In genomic region chr17:50176559-50177471, GRCh38 we compare ENCODE assay signal across 1 cellular context.
TF ChIP-seq lines count a peak whose summit lies in the region.

No MANE protein-coding gene starts in this region.

TF ChIP-seq in HCT116, 20 proteins besides CTCF, POLR2A, EP300 and RAD21:
- no peak for TF ChIP-seq MAX (IDR thresholded peaks at IDR 0.05)
- TF ChIP-seq, protein P1, sequence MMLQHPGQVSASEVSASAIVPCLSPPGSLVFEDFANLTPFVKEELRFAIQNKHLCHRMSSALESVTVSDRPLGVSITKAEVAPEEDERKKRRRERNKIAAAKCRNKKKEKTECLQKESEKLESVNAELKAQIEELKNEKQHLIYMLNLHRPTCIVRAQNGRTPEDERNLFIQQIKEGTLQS (IDR thresholded peaks at IDR 0.05): no peak
- TF ChIP-seq CBX3 (IDR thresholded peaks at IDR 0.05; ENCODE audit: low read depth): no peak
- no peak for TF ChIP-seq REST (IDR thresholded peaks at IDR 0.05; ENCODE audit: low read depth)
- no peak for TF ChIP-seq SRF (IDR thresholded peaks at IDR 0.05; ENCODE audit: low read depth)
- no peak for TF ChIP-seq POLR2AphosphoS5 (IDR thresholded peaks at IDR 0.05; ENCODE audit: low read depth, low read length)
- no peak for TF ChIP-seq FOSL1 (IDR thresholded peaks at IDR 0.05; ENCODE audit: low read depth)
- no peak for TF ChIP-seq EGR1 (IDR thresholded peaks at IDR 0.05; ENCODE audit: low read depth)
- no peak for TF ChIP-seq SP1 (IDR thresholded peaks at IDR 0.05; ENCODE audit: low read depth)
- TF ChIP-seq YY1 (IDR thresholded peaks at IDR 0.05; ENCODE audit: extremely low read depth, insufficient replicate concordance, low read depth, low read length): no peak
- TF ChIP-seq, protein P2, sequence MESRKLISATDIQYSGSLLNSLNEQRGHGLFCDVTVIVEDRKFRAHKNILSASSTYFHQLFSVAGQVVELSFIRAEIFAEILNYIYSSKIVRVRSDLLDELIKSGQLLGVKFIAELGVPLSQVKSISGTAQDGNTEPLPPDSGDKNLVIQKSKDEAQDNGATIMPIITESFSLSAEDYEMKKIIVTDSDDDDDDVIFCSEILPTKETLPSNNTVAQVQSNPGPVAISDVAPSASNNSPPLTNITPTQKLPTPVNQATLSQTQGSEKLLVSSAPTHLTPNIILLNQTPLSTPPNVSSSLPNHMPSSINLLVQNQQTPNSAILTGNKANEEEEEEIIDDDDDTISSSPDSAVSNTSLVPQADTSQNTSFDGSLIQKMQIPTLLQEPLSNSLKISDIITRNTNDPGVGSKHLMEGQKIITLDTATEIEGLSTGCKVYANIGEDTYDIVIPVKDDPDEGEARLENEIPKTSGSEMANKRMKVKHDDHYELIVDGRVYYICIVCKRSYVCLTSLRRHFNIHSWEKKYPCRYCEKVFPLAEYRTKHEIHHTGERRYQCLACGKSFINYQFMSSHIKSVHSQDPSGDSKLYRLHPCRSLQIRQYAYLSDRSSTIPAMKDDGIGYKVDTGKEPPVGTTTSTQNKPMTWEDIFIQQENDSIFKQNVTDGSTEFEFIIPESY (IDR thresholded peaks at IDR 0.05; ENCODE audit: extremely low read depth, insufficient replicate concordance, low read length): no peak
- TF ChIP-seq ZFX (IDR thresholded peaks at IDR 0.05): no peak
